ENCODE assay signal across 20 cellular contexts in genomic region chr13:108475181-108475580, GRCh38.
DNase-seq lines count a peak whose midpoint lies in the region; ATAC-seq, FAIRE-seq and TF ChIP-seq lines count a peak whose summit lies in the region.
"Had no signal": no experiment of that assay in that cellular context is flagged by ENCODE, and none has a peak within 500 bp of the region (broad histone marks: within the 10 kb centered on the region; RNA-seq: fewer than 3 reads in every experiment).

No MANE protein-coding gene starts in this region.

- TF ChIP-seq RAD21 in A549 (conservative IDR thresholded peaks at IDR 0.05 in 1 of 2, IDR thresholded peaks at IDR 0.05 in 1 of 2), result no peak
- no peak for TF ChIP-seq RAD21 in IMR-90 (IDR thresholded peaks at IDR 0.05; ENCODE audit: low read length)
- no peak for TF ChIP-seq RAD21 in K562 (CRISPR knock-in tag; conservative IDR thresholded peaks at IDR 0.05 in 1 of 2, IDR thresholded peaks at IDR 0.05 in 1 of 2)

- no peak overlapping the region for H3K14ac ChIP-seq in IMR-90 (replicated peaks; ENCODE audit: low read depth, low read length)

- no peak overlapping the region for H3K56ac ChIP-seq in IMR-90 (ENCODE audit: extremely low read depth, insufficient read depth, low read length)

- DNase-seq in A549 (ENCODE audit: low read depth in 1 of 2, low spot score in 1 of 2), result no peak
- no peak for DNase-seq in IMR-90
- DNase-seq in K562 (ENCODE audit: extremely low read depth in 1 of 4, low spot score in 3 of 4), result no peak
- DNase-seq in LoVo (ENCODE audit: low spot score), result no peak
- no peak for DNase-seq in foreskin keratinocyte
- DNase-seq: 8988T; AML-193; Caco-2; Calu3; CD4-positive, alpha-beta T cell; CD8-positive, alpha-beta T cell; DMS79 treated with DMSO at 0.1 percent for 48 hours; GF-D8 had no signal

- H2BK120ac ChIP-seq in IMR-90 (ENCODE audit: low read depth, low read length), result no peak overlapping the region

- H3K9ac ChIP-seq in IMR-90 (ENCODE audit: low read depth, low read length) (no peak overlapping the region), K562 (ENCODE audit: insufficient read depth in 1 of 2, low read depth in 2 of 2, low read length in 2 of 2) (no peak overlapping the region)
- H3K9ac ChIP-seq: BLaER1 treated with 17β-estradiol and CSF1 and Interleukin-3, amounts not matched to agents 10 nM and 100 nM had no signal

- no peak overlapping the region for H2BK5ac ChIP-seq in IMR-90 (ENCODE audit: low read depth, low read length, poor library complexity, severe bottlenecking)

- no peak overlapping the region for H2AK9ac ChIP-seq in IMR-90 (replicated peaks; ENCODE audit: low read depth, low read length, poor library complexity)

- H2BK20ac ChIP-seq in IMR-90 (ENCODE audit: low read depth, low read length), result no peak overlapping the region

- CTCF ChIA-PET in A549 (lab: Yijun Ruan, JAX) (no interaction called here), IMR-90 (lab: Yijun Ruan, JAX) (no interaction called here), K562 (lab: Yijun Ruan, JAX; ENCODE audit: low intra/inter-chr PET ratio) (no interaction called here)

- in situ Hi-C loops in IMR-90 (cut with MboI; ENCODE audit: low sequenced_read_pairs) (no loop called here), K562 (cut with MboI) (no loop called here)

- no peak overlapping the region for H4K5ac ChIP-seq in IMR-90 (ENCODE audit: low read depth, low read length)

- H3K4me3 ChIP-seq in A549 (no peak overlapping the region), IMR-90 (ENCODE audit: insufficient read depth, low read depth, low read length) (no peak overlapping the region), K562 (no peak overlapping the region)
- H3K4me3 ChIP-seq: BLaER1 treated with 17β-estradiol and CSF1 and Interleukin-3, amounts not matched to agents 10 nM and 100 nM had no signal

- POLR2A ChIA-PET in A549 (lab: Yijun Ruan, JAX) (no interaction called here), IMR-90 (lab: Charles Lee; ENCODE audit: unreplicated experiment) (no interaction called here), K562 (lab: Yijun Ruan, JAX) (no interaction called here)

- BruUV-seq in IMR-90 (replicated peaks; lab: Mats Ljungman, UMichigan) (no TSS peak), K562 (replicated peaks; lab: Mats Ljungman, UMichigan) (no TSS peak)

- H3K27ac ChIP-seq in A549 (no peak overlapping the region), IMR-90 (ENCODE audit: insufficient read depth, low read length) (no peak overlapping the region), K562 (ENCODE audit: extremely low read depth, low read depth, low read length) (no peak overlapping the region), foreskin keratinocyte (no peak overlapping the region)
- H3K27ac ChIP-seq: BLaER1 treated with 17β-estradiol and CSF1 and Interleukin-3, amounts not matched to agents 10 nM and 100 nM; C4-2B had no signal

- H2BK15ac ChIP-seq in IMR-90 (ENCODE audit: low read depth, low read length), result no peak overlapping the region

- TF ChIP-seq POLR2A in A549 (IDR thresholded peaks at IDR 0.05; ENCODE audit: low read length) (no peak), IMR-90 (IDR thresholded peaks at IDR 0.05; ENCODE audit: low read depth, low read length) (no peak), K562 (conservative IDR thresholded peaks at IDR 0.05) (no peak)

- H2AK5ac ChIP-seq in IMR-90 (ENCODE audit: low read depth, low read length), result no peak overlapping the region

- WGBS in A549 (ENCODE audit: missing lambda C conversion rate), result 61% methylated on average over 2 of the region's 2 CpGs
- WGBS in IMR-90 (ENCODE audit: extremely low coverage in 2 of 2, insufficient read length in 1 of 2), 2 experiments, result no CpG with 5 or more reads among the region's 2 CpGs
- 11% methylated on average over 2 of the region's 2 CpGs for WGBS in K562 (ENCODE audit: insufficient coverage, low coverage, missing lambda C conversion rate)

- H4K8ac ChIP-seq in IMR-90 (ENCODE audit: low read depth in 2 of 2, low read length in 2 of 2), result no peak overlapping the region

- TF ChIP-seq CTCF in A549 (IDR thresholded peaks at IDR 0.05) (no peak), IMR-90 (conservative IDR thresholded peaks at IDR 0.05; ENCODE audit: low read depth, low read length) (no peak), K562 (IDR thresholded peaks at IDR 0.05 in 2 of 3, conservative IDR thresholded peaks at IDR 0.05 in 1 of 3; ENCODE audit: insufficient read depth in 2 of 3, low read depth in 1 of 3, low read length in 3 of 3) (no peak), foreskin keratinocyte (conservative IDR thresholded peaks at IDR 0.05) (no peak)

- H4K20me1 ChIP-seq in IMR-90 (ENCODE audit: insufficient read depth, low read length) (no peaks in the 10 kb centered on the region), K562 (replicated peaks; ENCODE audit: control insufficient read depth, insufficient read depth, low read length) (no peaks in the 10 kb centered on the region)
- H4K20me1 ChIP-seq: BLaER1 treated with 17β-estradiol and CSF1 and Interleukin-3, amounts not matched to agents 10 nM and 100 nM had no signal

- intact Hi-C loops in IMR-90 (cut with micrococcal nuclease), result no loop called here
- intact Hi-C loops in K562 (cut with micrococcal nuclease), result no loop called here

- H3K79me1 ChIP-seq in IMR-90 (ENCODE audit: low read depth in 1 of 2, low read length in 2 of 2), result no peaks in the 10 kb centered on the region

- FAIRE-seq in A549 (lab: Jason Lieb, UNC), result no peak
- no peak for FAIRE-seq in K562 (lab: Jason Lieb, UNC)
- FAIRE-seq: A204.1, D721Med, G401.6, GM12891, GM19239 had no signal

- no peak for ATAC-seq in A549
- ATAC-seq in IMR-90 (ENCODE audit: low read depth), result no peak
- ATAC-seq in K562, result no peak
- no peak for ATAC-seq in foreskin keratinocyte
- ATAC-seq: CD8-positive, alpha-beta T cell had no signal

- H3K36me3 ChIP-seq in IMR-90 (ENCODE audit: control insufficient read depth, insufficient read depth, low read length), result no peaks in the 10 kb centered on the region
- no peaks in the 10 kb centered on the region for H3K36me3 ChIP-seq in K562 (ENCODE audit: control insufficient read depth, insufficient read depth, low read length)
- H3K36me3 ChIP-seq: BLaER1 treated with 17β-estradiol and CSF1 and Interleukin-3, amounts not matched to agents 10 nM and 100 nM had no signal

- no peak overlapping the region for H3K4me2 ChIP-seq in A549
- no peak overlapping the region for H3K4me2 ChIP-seq in IMR-90 (ENCODE audit: low read depth, low read length)
- H3K4me2 ChIP-seq in K562 (ENCODE audit: insufficient read depth, low read length), result no peak overlapping the region
- H3K4me2 ChIP-seq: BLaER1 treated with 17β-estradiol and CSF1 and Interleukin-3, amounts not matched to agents 10 nM and 100 nM had no signal

- no peak overlapping the region for H2AFZ ChIP-seq in IMR-90 (replicated peaks; ENCODE audit: low read length, poor library complexity)
- no peak overlapping the region for H2AFZ ChIP-seq in K562 (ENCODE audit: low read depth, low read length)

- H3K9me1 ChIP-seq in IMR-90 (ENCODE audit: insufficient read depth, low read length) (no peaks in the 10 kb centered on the region), K562 (ENCODE audit: control insufficient read depth, insufficient read depth, low read length) (no peaks in the 10 kb centered on the region)

- H3K4me1 ChIP-seq in A549 (no peaks in the 10 kb centered on the region), IMR-90 (ENCODE audit: control insufficient read depth, insufficient read depth, low read length) (no peaks in the 10 kb centered on the region), K562 (replicated peaks in 1 of 2; ENCODE audit: control insufficient read depth in 2 of 2, insufficient read depth in 2 of 2, low read length in 2 of 2) (no peaks in the 10 kb centered on the region), foreskin keratinocyte (no peaks in the 10 kb centered on the region)
- H3K4me1 ChIP-seq: BLaER1 treated with 17β-estradiol and CSF1 and Interleukin-3, amounts not matched to agents 10 nM and 100 nM; Caco-2 had no signal

- H3K79me2 ChIP-seq in K562 (ENCODE audit: control insufficient read depth, insufficient read depth, low read length), result no peaks in the 10 kb centered on the region

- no peaks in the 10 kb centered on the region for H3K27me3 ChIP-seq in IMR-90 (ENCODE audit: control insufficient read depth, insufficient read depth, low read length)
- no peaks in the 10 kb centered on the region for H3K27me3 ChIP-seq in K562 (ENCODE audit: control insufficient read depth in 2 of 2, insufficient read depth in 2 of 2, low read length in 2 of 2)
- no peaks in the 10 kb centered on the region for H3K27me3 ChIP-seq in foreskin keratinocyte
- H3K27me3 ChIP-seq: BLaER1 treated with 17β-estradiol and CSF1 and Interleukin-3, amounts not matched to agents 10 nM and 100 nM had no signal

- dilution Hi-C loops in IMR-90 (cut with HindIII; ENCODE audit: low sequenced_read_pairs, unreplicated experiment), result no loop called here

- no peak overlapping the region for H4K91ac ChIP-seq in IMR-90 (ENCODE audit: insufficient read depth, low read depth, low read length)

- no peak overlapping the region for H3K4ac ChIP-seq in IMR-90 (ENCODE audit: low read depth, low read length)

- no peak overlapping the region for H3K23ac ChIP-seq in IMR-90 (ENCODE audit: low read depth, low read length)

- TF ChIP-seq EP300 in A549 (IDR thresholded peaks at IDR 0.05), result no peak
- no peak for TF ChIP-seq EP300 in K562 (IDR thresholded peaks at IDR 0.05; ENCODE audit: low read length)

- H3K9me3 ChIP-seq in A549, result no peaks in the 10 kb centered on the region
- H3K9me3 ChIP-seq in IMR-90 (ENCODE audit: control insufficient read depth, insufficient read depth, low read length), result no peaks in the 10 kb centered on the region
- H3K9me3 ChIP-seq in K562 (replicated peaks; ENCODE audit: control insufficient read depth, insufficient read depth, low read depth, low read length), result no peaks in the 10 kb centered on the region

- no peak overlapping the region for H3K18ac ChIP-seq in IMR-90 (ENCODE audit: low read depth, low read length)

TF ChIP-seq in IMR-90, 13 proteins besides CTCF, POLR2A, EP300 and RAD21:
- peak; percentile 87 for TF ChIP-seq MAFK (IDR thresholded peaks at IDR 0.05; ENCODE audit: low read depth, low read length)
- TF ChIP-seq MXI1 (IDR thresholded peaks at IDR 0.05; ENCODE audit: borderline replicate concordance, low read depth, low read length), result no peak

TF ChIP-seq in K562, 482 proteins besides CTCF, POLR2A, EP300 and RAD21:
- no peak for TF ChIP-seq RFX1 (IDR thresholded peaks at IDR 0.05)
- peak; percentile 79 for TF ChIP-seq MAFK (IDR thresholded peaks at IDR 0.05; ENCODE audit: low read length)
- TF ChIP-seq EHMT2 (IDR thresholded peaks at IDR 0.05), result no peak
- TF ChIP-seq MAFG (tag; conservative IDR thresholded peaks at IDR 0.05), result peak; percentile 79
- peak; percentile 78 for TF ChIP-seq C11orf30 (IDR thresholded peaks at IDR 0.05; ENCODE audit: low read depth)
- peak; percentile 80 for TF ChIP-seq MAFF (IDR thresholded peaks at IDR 0.05; ENCODE audit: low read length)
- TF ChIP-seq NFE2 (IDR thresholded peaks at IDR 0.05; ENCODE audit: low read depth), result 0 out of 2 replicates have a peak, but pooled peaks have one; percentile 14
- peak; percentile 82 for TF ChIP-seq ZNF316 (IDR thresholded peaks at IDR 0.05)

Comparison
In these comparisons a context has a peak if more than half of its experiments do, and no peak if none do; other contexts are left out.
1. Of the 35 proteins assayed by ChIP-seq in both K562 and A549: peak only in K562: none; only in A549: none; in both: MAFK; in neither: 34.